1 cellular context compared by ENCODE assay signal in the genomic region with DNA sequence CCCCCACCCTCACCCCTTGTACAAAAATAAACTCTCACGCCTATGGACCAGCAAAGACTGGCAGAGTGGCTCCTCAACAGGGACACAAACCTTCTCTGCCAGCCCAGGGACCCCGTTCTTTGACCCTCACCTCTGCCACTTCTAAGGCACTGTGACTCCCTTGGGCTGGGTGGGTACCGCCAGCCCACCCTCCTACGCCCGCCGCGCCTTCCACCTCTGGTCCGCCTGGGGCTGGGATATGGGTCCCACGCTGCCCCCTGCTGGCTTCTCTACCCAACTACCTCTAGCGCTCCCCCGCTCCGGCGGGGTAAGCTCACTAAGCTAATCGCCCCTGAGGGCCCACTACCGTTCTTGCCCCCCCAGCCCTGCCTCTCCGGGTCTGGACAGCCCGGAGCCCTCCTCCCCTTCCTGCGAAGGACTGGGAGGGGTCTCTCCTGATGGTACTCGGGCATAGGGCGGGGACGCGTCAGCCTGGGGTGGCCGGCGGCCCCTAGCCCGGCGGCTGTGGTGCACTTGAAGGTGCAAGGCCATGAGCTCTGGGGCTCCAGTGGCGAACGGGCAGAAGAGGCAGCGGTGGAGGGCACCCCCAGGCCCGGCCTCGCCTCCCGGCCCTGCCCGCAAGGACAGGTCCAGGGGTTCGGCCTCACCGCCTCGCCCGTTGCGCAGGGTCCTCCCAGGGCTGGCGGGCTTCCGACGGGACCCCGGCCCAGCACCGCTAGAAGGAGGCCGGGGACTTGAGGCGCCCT.
A peak's percentile ranks its signal among the peaks of the same experiment; 100 is the strongest.
TF ChIP-seq lines count a peak whose summit lies in the region.

No MANE protein-coding gene starts in this region.

TF ChIP-seq in IMR-90, 13 proteins besides CTCF, POLR2A, EP300 and RAD21:
- TF ChIP-seq RFX5 (IDR thresholded peaks at IDR 0.05; ENCODE audit: low read depth, low read length) (no peak), SMC3 (IDR thresholded peaks at IDR 0.05; ENCODE audit: low read depth, low read length) (peak; percentile 28; the same call in 1 of the 2 replicates)
